25 cellular contexts compared by ENCODE assay signal in genomic region chr10:20166291-20166690, GRCh38.
"Had no signal": no experiment of that assay in that cellular context is flagged by ENCODE, and none has a peak within 500 bp of the region (broad histone marks: within the 10 kb centered on the region; RNA-seq: fewer than 3 reads in every experiment).

No MANE protein-coding gene starts in this region.

- H3K27ac ChIP-seq: dorsolateral prefrontal cortex, epithelial cell of prostate, foreskin keratinocyte, gastroesophageal sphincter, heart right ventricle, lower lobe of right lung, prostate gland, thoracic aorta, tibial nerve, upper lobe of left lung had no signal

- H3K27ac Mint-ChIP-seq: endodermal cell; natural killer cell; stimulated activated naive B cell treated with anti-CD40 and anti-IgM and Interleukin-4, amounts not matched to agents 10 μg/mL and 1 μg/mL and 100 μg/mL, for 72 hours; stimulated activated naive CD8-positive, alpha-beta T cell treated with anti-CD3 and anti-CD28 coated beads, Interleukin-15, Interleukin-2, amounts not matched to agents 100 ng/mL and 50 ng/mL, for 24 hours had no signal

- H3K9me3 ChIP-seq: gastroesophageal sphincter, heart right ventricle, lower lobe of right lung, prostate gland, thoracic aorta, tibial nerve, upper lobe of left lung had no signal

- H3K4me3 Mint-ChIP-seq: endodermal cell; natural killer cell; neural crest cell; stimulated activated naive B cell treated with anti-CD40 and anti-IgM and Interleukin-4, amounts not matched to agents 10 μg/mL and 1 μg/mL and 100 μg/mL, for 72 hours; stimulated activated naive CD8-positive, alpha-beta T cell treated with anti-CD3 and anti-CD28 coated beads, Interleukin-15, Interleukin-2, amounts not matched to agents 100 ng/mL and 50 ng/mL, for 24 hours had no signal

- H3K4me1 Mint-ChIP-seq: endodermal cell; natural killer cell; stimulated activated naive B cell treated with anti-CD40 and anti-IgM and Interleukin-4, amounts not matched to agents 10 μg/mL and 1 μg/mL and 100 μg/mL, for 72 hours had no signal

- ATAC-seq: esophagus mucosa; foreskin keratinocyte; gastroesophageal sphincter; heart right ventricle; left ventricle myocardium superior; lower lobe of right lung; natural killer cell; right cardiac atrium; stimulated activated naive B cell treated with anti-CD40 and anti-IgM and Interleukin-4, amounts not matched to agents 10 μg/mL and 1 μg/mL and 100 μg/mL, for 72 hours had no signal

- H3K9me3 Mint-ChIP-seq: endodermal cell, natural killer cell, neural crest cell had no signal

- H3K36me3 ChIP-seq: prostate gland, thoracic aorta, tibial nerve, upper lobe of left lung had no signal

- H3K27me3 Mint-ChIP-seq: stimulated activated naive B cell treated with anti-CD40 and anti-IgM and Interleukin-4, amounts not matched to agents 10 μg/mL and 1 μg/mL and 100 μg/mL, for 72 hours; stimulated activated naive CD8-positive, alpha-beta T cell treated with anti-CD3 and anti-CD28 coated beads, Interleukin-15, Interleukin-2, amounts not matched to agents 100 ng/mL and 50 ng/mL, for 24 hours had no signal

- DNase-seq: cerebellar nuclear complex; dorsolateral prefrontal cortex; effector CD8-positive, alpha-beta T cell; endodermal cell; foreskin keratinocyte; heart right ventricle; hippocampal formation; left ventricle myocardium superior; lower lobe of right lung; natural killer cell; nucleus accumbens; right cardiac atrium; small intestine; stimulated activated CD4-positive, alpha-beta T cell treated with anti-CD3 and anti-CD28 coated beads, Interleukin-15, amount 100 ng/mL, for 24 hours; stimulated activated CD4-positive, alpha-beta T cell treated with anti-CD3 and anti-CD28 coated beads, Interleukin-2, amount 100 ng/mL, for 48 hours; stimulated activated naive B cell treated with anti-CD40 and anti-IgM and Interleukin-4, amounts not matched to agents 10 μg/mL and 1 μg/mL and 100 μg/mL, for 72 hours; upper lobe of left lung had no signal

- H3K27me3 ChIP-seq: dorsolateral prefrontal cortex, foreskin keratinocyte, gastroesophageal sphincter, heart right ventricle, tibial nerve, upper lobe of left lung had no signal

- H3K4me3 ChIP-seq: dorsolateral prefrontal cortex, gastroesophageal sphincter, heart right ventricle, lower lobe of right lung, prostate gland, thoracic aorta, tibial nerve, upper lobe of left lung had no signal

- H3K4me1 ChIP-seq: foreskin keratinocyte, gastroesophageal sphincter, heart right ventricle, lower lobe of right lung, prostate gland, upper lobe of left lung had no signal

- H3K36me3 Mint-ChIP-seq: natural killer cell; stimulated activated naive B cell treated with anti-CD40 and anti-IgM and Interleukin-4, amounts not matched to agents 10 μg/mL and 1 μg/mL and 100 μg/mL, for 72 hours had no signal
